In genomic region chr3:141878326-141878725, GRCh38 we compare ENCODE assay signal across 9 cellular contexts. TPM values are rescaled to one million over a fixed set of nuclear protein-coding genes. Genes with fewer than 3 reads are reported as not detected.
DNase-seq lines count a peak whose midpoint lies in the region; ATAC-seq lines count a peak whose summit lies in the region.
"Had no signal": no experiment of that assay in that cellular context is flagged by ENCODE, and none has a peak within 500 bp of the region (broad histone marks: within the 10 kb centered on the region; RNA-seq: fewer than 3 reads in every experiment).

No MANE protein-coding gene starts in this region.

- no peak overlapping the region for H2AFZ ChIP-seq in trophoblast cell (ENCODE audit: insufficient read depth, low read length, poor library complexity)

- no peak overlapping the region for H4K91ac ChIP-seq in trophoblast cell (ENCODE audit: low read depth, low read length)

- H3K4me3 ChIP-seq in GM08714 (ENCODE audit: low read length) (peak overlapping the region; percentile 83), NT2/D1 (ENCODE audit: insufficient read length, low read depth) (peak overlapping the region; percentile 93), trophoblast cell (ENCODE audit: low read depth, low read length) (no peak overlapping the region)
- H3K4me3 ChIP-seq: body of pancreas had no signal

- no peak overlapping the region for H3K18ac ChIP-seq in trophoblast cell (ENCODE audit: low read length)

- no peak overlapping the region for H4K12ac ChIP-seq in trophoblast cell (ENCODE audit: low read depth, low read length)

- H2BK5ac ChIP-seq in trophoblast cell (ENCODE audit: low read depth, low read length, poor library complexity): no peak overlapping the region

- no peak overlapping the region for H2AK5ac ChIP-seq in trophoblast cell (ENCODE audit: low read length)

- H2BK12ac ChIP-seq in trophoblast cell (ENCODE audit: low read length): no peak overlapping the region

- H2BK120ac ChIP-seq in trophoblast cell (ENCODE audit: insufficient read depth, low read length, poor library complexity): no peak overlapping the region

- H3K9ac ChIP-seq in NT2/D1 (ENCODE audit: insufficient read length, low read depth) (peak overlapping the region; percentile 88), trophoblast cell (ENCODE audit: low read length) (no peak overlapping the region)

- H3K27me3 Mint-ChIP-seq in effector memory CD8-positive, alpha-beta T cell: no peaks in the 10 kb centered on the region

- DNase-seq in NT2/D1 (ENCODE audit: low read depth, low spot score) (no peak), trophoblast cell (no peak), globus pallidus (ENCODE audit: low spot score) (no peak), NCI-H524 treated with DMSO at 0.1 percent for 48 hours (lab: John Stamatoyannopoulos, UW) (no peak)
- DNase-seq in effector memory CD8-positive, alpha-beta T cell: no peak
- no peak for DNase-seq in activated CD4-positive, alpha-beta T cell treated with anti-CD3 and anti-CD28 coated beads, Interleukin-2, amount 50 U/mL, for 48 hours
- DNase-seq: body of pancreas had no signal

- H3K27ac ChIP-seq in trophoblast cell (ENCODE audit: low read depth, low read length): no peak overlapping the region

- H3K4me2 ChIP-seq in trophoblast cell (ENCODE audit: low read length): peak overlapping the region; percentile 84

- H3K23ac ChIP-seq in trophoblast cell (ENCODE audit: low read length): no peak overlapping the region

- no peak overlapping the region for H3K14ac ChIP-seq in trophoblast cell (ENCODE audit: low read length)

- no peaks in the 10 kb centered on the region for H3K4me1 ChIP-seq in NT2/D1 (ENCODE audit: insufficient read depth, insufficient read length)
- H3K4me1 ChIP-seq in trophoblast cell (ENCODE audit: control insufficient read depth in 1 of 2, insufficient read depth in 2 of 2, low read length in 2 of 2): peaks cover 0 to 5% of the 10 kb centered on the region in 2 experiments

- peak overlapping the region; percentile 63 to 86 for H3K27ac Mint-ChIP-seq in effector memory CD8-positive, alpha-beta T cell

- H3K4ac ChIP-seq in trophoblast cell (ENCODE audit: low read depth, low read length): no peak overlapping the region

- H3K4me1 Mint-ChIP-seq in effector memory CD8-positive, alpha-beta T cell (ENCODE audit: low read depth in 2 of 2): peaks cover 25 to 42% of the 10 kb centered on the region in 2 donors

- no peak for ATAC-seq in effector memory CD8-positive, alpha-beta T cell (replicated peaks)
- no peak for ATAC-seq in GM21381 (IDR thresholded peaks at IDR 0.05; ENCODE audit: unreplicated experiment)
- ATAC-seq: body of pancreas had no signal

- no peaks in the 10 kb centered on the region for H3K9me3 ChIP-seq in NT2/D1 (ENCODE audit: insufficient read depth, low read length)
- H3K9me3 ChIP-seq in trophoblast cell (ENCODE audit: insufficient read depth, low read depth, low read length): no peaks in the 10 kb centered on the region
- H3K9me3 ChIP-seq: body of pancreas had no signal

- no peaks in the 10 kb centered on the region for H3K9me3 Mint-ChIP-seq in effector memory CD8-positive, alpha-beta T cell

- WGBS in trophoblast cell (ENCODE audit: extremely low coverage, insufficient coverage, insufficient read length): no CpG with 5 or more reads among the region's 1 CpG

- H3K4me3 Mint-ChIP-seq in effector memory CD8-positive, alpha-beta T cell: peak overlapping the region; percentile 80 to 88

- no peak overlapping the region for H4K8ac ChIP-seq in trophoblast cell (ENCODE audit: low read depth, low read length)

- peaks cover 13% of the 10 kb centered on the region for H3K79me2 ChIP-seq in trophoblast cell (ENCODE audit: control insufficient read depth, insufficient read depth, low read length, poor library complexity)

- H3K36me3 Mint-ChIP-seq in effector memory CD8-positive, alpha-beta T cell (ENCODE audit: insufficient read depth): peaks cover 15% of the 10 kb centered on the region

- H3K27me3 ChIP-seq in NT2/D1 (ENCODE audit: insufficient read depth, insufficient read length) (peaks cover 2% of the 10 kb centered on the region), trophoblast cell (ENCODE audit: insufficient read depth, low read length) (no peaks in the 10 kb centered on the region)
- H3K27me3 ChIP-seq: body of pancreas had no signal

- H3K36me3 ChIP-seq in NT2/D1 (ENCODE audit: insufficient read depth, insufficient read length, low read length) (peaks cover 38% of the 10 kb centered on the region), trophoblast cell (ENCODE audit: control insufficient read depth in 1 of 2, insufficient read depth in 2 of 2, low read length in 2 of 2) (peaks cover 0 to 2% of the 10 kb centered on the region in 2 experiments)

- H3K79me1 ChIP-seq in trophoblast cell (ENCODE audit: low read length): peaks cover 14% of the 10 kb centered on the region

RNA-seq across cellular contexts. Expression of gene ATP1B3, which starts 1.9 kb away (rescaled TPM):
- 236 and 245 TPM in 2 replicates for polyA plus RNA-seq in trophoblast cell (2013)
